In genomic region chr16:67661101-67661661, GRCh38 we compare ENCODE assay signal across 8 cellular contexts. TPM values are rescaled to one million over a fixed set of nuclear protein-coding genes. Genes with fewer than 3 reads are reported as not detected.
DNase-seq lines count a peak whose midpoint lies in the region; ATAC-seq and TF ChIP-seq lines count a peak whose summit lies in the region.

No MANE protein-coding gene starts in this region.

- H3K4me3 ChIP-seq in heart left ventricle: peak overlapping the region in 11 of 12 donors; percentile 73 to 97 (median 84)
- peak overlapping the region; percentile 89 to 95 for H3K4me3 ChIP-seq in duodenal mucosa (ENCODE audit: low read depth in 1 of 2, low read length in 2 of 2)
- H3K4me3 ChIP-seq in mucosa of descending colon: no peak overlapping the region
- H3K4me3 ChIP-seq in vagina: peak overlapping the region; percentile 84 to 99

- intact Hi-C loops in heart left ventricle (cut with DNase I): loop anchor here in 2 of 10 donors (2.0 to 10.0 kb wide), 2 partner anchors 98 to 174 kb away; partner anchors contain the start of gene CTCF (in 1 of the 2)
- intact Hi-C loops in Right ventricle myocardium inferior (cut with DNase I): no loop called here
- intact Hi-C loops in mucosa of descending colon (cut with DNase I, micrococcal nuclease): loop anchor here in 1 of 2 donors (10.0 kb wide), 1 partner anchor 116 kb away; no protein-coding TSS in a partner anchor
- intact Hi-C loops in vagina (cut with DNase I): no loop called here

- no peak for TF ChIP-seq POLR2A in heart left ventricle (IDR thresholded peaks at IDR 0.05)
- no peak for TF ChIP-seq POLR2A in vagina (IDR thresholded peaks at IDR 0.05)

- peaks cover 0 to 23% (median 0%) of the 10 kb centered on the region in 9 donors for H3K36me3 ChIP-seq in heart left ventricle
- H3K36me3 ChIP-seq in duodenal mucosa (ENCODE audit: control insufficient read depth in 1 of 2, insufficient read depth in 2 of 2, low read length in 2 of 2): peaks cover 5 to 9% of the 10 kb centered on the region in 2 donors
- no peaks in the 10 kb centered on the region for H3K36me3 ChIP-seq in mucosa of descending colon (ENCODE audit: low read depth)
- peaks cover 0 to 10% of the 10 kb centered on the region in 2 donors for H3K36me3 ChIP-seq in vagina

- H3K9me3 ChIP-seq in heart left ventricle (no peaks in the 10 kb centered on the region), duodenal mucosa (ENCODE audit: control insufficient read depth in 1 of 2, low read length in 2 of 2) (no peaks in the 10 kb centered on the region), mucosa of descending colon (no peaks in the 10 kb centered on the region), vagina (no peaks in the 10 kb centered on the region)

- no peak for ATAC-seq in heart left ventricle
- ATAC-seq in Right ventricle myocardium inferior: no peak
- ATAC-seq in mucosa of descending colon: peak; percentile 2
- no peak for ATAC-seq in HG02938 (IDR thresholded peaks at IDR 0.05; ENCODE audit: unreplicated experiment)

- peak overlapping the region; percentile 80 to 84 for H3K9ac ChIP-seq in duodenal mucosa (ENCODE audit: low read depth in 1 of 2, low read length in 2 of 2)

- TF ChIP-seq CTCF in heart left ventricle (IDR thresholded peaks at IDR 0.05) (no peak), mucosa of descending colon (IDR thresholded peaks at IDR 0.05) (no peak), vagina (IDR thresholded peaks at IDR 0.05) (no peak)

- H3K27ac ChIP-seq in heart left ventricle (peak overlapping the region in 11 of 12 donors; percentile 50 to 97 (median 84)), duodenal mucosa (ENCODE audit: low read depth, low read length) (no peak overlapping the region), vagina (peak overlapping the region; percentile 72)

- WGBS in heart left ventricle, 4 donors: 10 to 17% (median 14%) methylated on average over 31 to 38 of the region's 38 CpGs

- H3K4me1 ChIP-seq in heart left ventricle (peaks cover 4 to 32% (median 25%) of the 10 kb centered on the region in 12 donors), duodenal mucosa (ENCODE audit: control insufficient read depth in 1 of 2, insufficient read depth in 2 of 2, low read length in 2 of 2) (peaks cover 12 to 30% of the 10 kb centered on the region in 2 donors), mucosa of descending colon (ENCODE audit: low read depth) (peaks cover 14% of the 10 kb centered on the region), vagina (peaks cover 42% of the 10 kb centered on the region)

- DNase-seq in heart left ventricle (peak in 2 of 5 donors; percentile 27 to 34), Right ventricle myocardium inferior (ENCODE audit: missing footprints) (no peak), RKO (ENCODE audit: low spot score) (peak; percentile 35), mucosa of descending colon (peak in 1 of 3 donors; percentile 57), vagina (ENCODE audit: extremely low spot score in 2 of 2) (no peak), NCI-H187 (lab: John Stamatoyannopoulos, UW) (no peak)

- no peaks in the 10 kb centered on the region for H3K27me3 ChIP-seq in heart left ventricle
- no peaks in the 10 kb centered on the region for H3K27me3 ChIP-seq in duodenal mucosa (ENCODE audit: control insufficient read depth in 1 of 2, insufficient read depth in 2 of 2, low read length in 2 of 2)
- H3K27me3 ChIP-seq in vagina: no peaks in the 10 kb centered on the region

RNA-seq across cellular contexts. Expression of gene PARD6A, which starts 0.4 kb away (rescaled TPM):
- 1 to 10 TPM; 1.7 to 5.6 (median 2.9) TPM for total RNA-seq in heart left ventricle
- 1 to 10 TPM; 2.7 to 7.0 TPM for polyA plus RNA-seq in heart left ventricle
- total RNA-seq in Right ventricle myocardium inferior: 3.7 TPM
- 1 to 10 TPM; 2.3 to 9.1 (median 3.7) TPM for total RNA-seq in mucosa of descending colon
- total RNA-seq in vagina: 1.2 TPM

RNA-seq across cellular contexts. Expression of gene ACD, which starts 1.1 kb away (rescaled TPM):
- total RNA-seq in heart left ventricle (10 to 100 TPM in 4 of 9 donors, 1 to 10 TPM in 5; 6.2 to 19.9 (median 9.5) TPM), Right ventricle myocardium inferior (9.7 TPM), mucosa of descending colon (10 to 100 TPM in 2 of 3 donors, 1 to 10 TPM in 1; 8.9 to 17.1 (median 11.5) TPM), vagina (38.8 TPM)
- 10 to 100 TPM in 1 of 2 donors, 1 to 10 TPM in 1; 7.8 to 15.6 TPM for polyA plus RNA-seq in heart left ventricle

RNA-seq across cellular contexts. Expression of gene ENKD1, which starts 5.4 kb away (rescaled TPM):
- total RNA-seq in heart left ventricle (10 to 100 TPM in 4 of 9 donors, 1 to 10 TPM in 5; 7.6 to 15.6 (median 8.6) TPM), Right ventricle myocardium inferior (9.9 TPM), mucosa of descending colon (10 to 100 TPM in 1 of 3 donors, 1 to 10 TPM in 2; 8.5 to 23.3 (median 9.0) TPM), vagina (14.7 TPM)
- polyA plus RNA-seq in heart left ventricle: 10 to 100 TPM; 11.8 to 26.9 TPM

RNA-seq across cellular contexts. Expression of gene C16orf86, which starts 5.4 kb away (rescaled TPM):
- total RNA-seq in heart left ventricle: 10 to 100 TPM in 1 of 9 donors, 1 to 10 TPM in 8; 3.5 to 11.6 (median 4.3) TPM
- polyA plus RNA-seq in heart left ventricle: 1 to 10 TPM; 2.1 to 4.4 TPM
- 3.0 TPM for total RNA-seq in Right ventricle myocardium inferior
- 1 to 10 TPM in 2 of 3 donors, under 1 TPM in 1; 0.67 to 6.8 (median 1.2) TPM for total RNA-seq in mucosa of descending colon
- total RNA-seq in vagina: 10.3 TPM

RNA-seq across cellular contexts. Expression of gene CARMIL2, which starts 16.2 kb away (rescaled TPM):
- total RNA-seq in heart left ventricle (1 to 10 TPM in 3 of 9 donors, under 1 TPM in 4, not detected in 2; 0.27 to 1.7 (median 0.60) TPM), Right ventricle myocardium inferior (0.30 TPM), mucosa of descending colon (1 to 10 TPM; 1.8 to 4.9 (median 4.2) TPM), vagina (5.6 TPM)
- polyA plus RNA-seq in heart left ventricle: under 1 TPM; 0.21 to 0.30 TPM
